ENCODE assay signal across 8 cellular contexts in genomic region chr2:237774811-237775553, GRCh38. TPM values are rescaled to one million over a fixed set of nuclear protein-coding genes. Genes with fewer than 3 reads are reported as not detected.
DNase-seq lines count a peak whose midpoint lies in the region; ATAC-seq, FAIRE-seq and TF ChIP-seq lines count a peak whose summit lies in the region.

No MANE protein-coding gene starts in this region.

- 81% methylated on average over 4 of the region's 13 CpGs for WGBS in mammary epithelial cell (ENCODE audit: low coverage, missing lambda C conversion rate)

- H3K9me3 ChIP-seq in A673 (ENCODE audit: low read depth, low read length, poor library complexity, severe bottlenecking) (no peaks in the 10 kb centered on the region), MG63 (no peaks in the 10 kb centered on the region; the same call in 1 of the 2 replicates), mammary epithelial cell (replicated peaks; ENCODE audit: insufficient read depth, low read length) (no peaks in the 10 kb centered on the region)

- H3K36me3 Mint-ChIP-seq in T-cell: peaks cover 68% of the 10 kb centered on the region

- H3K27me3 ChIP-seq in A673 (replicated peaks; ENCODE audit: insufficient read depth, low read depth, low read length, poor library complexity) (no peaks in the 10 kb centered on the region), MG63 (no peaks in the 10 kb centered on the region), mammary epithelial cell (ENCODE audit: insufficient read depth, low read length) (no peaks in the 10 kb centered on the region)

- H3K27me3 Mint-ChIP-seq in T-cell: no peaks in the 10 kb centered on the region

- in situ Hi-C loops in mammary epithelial cell (cut with MboI; ENCODE audit: low sequenced_read_pairs in 2 of 2): no loop called here

- no peaks in the 10 kb centered on the region for H3K9me3 Mint-ChIP-seq in T-cell

- no peaks in the 10 kb centered on the region for H4K20me1 ChIP-seq in mammary epithelial cell (ENCODE audit: insufficient read depth, low read length)

- TF ChIP-seq POLR2A in GM12891 (IDR thresholded peaks at IDR 0.05; ENCODE audit: low read depth, low read length): no peak

- no peak overlapping the region for H3K9ac ChIP-seq in mammary epithelial cell (ENCODE audit: insufficient read depth, low read length)

- ATAC-seq in T-cell (replicated peaks in 1 of 4) (peak; percentile 45 to 59 (median 52)), HG02852 (IDR thresholded peaks at IDR 0.05; ENCODE audit: unreplicated experiment) (no peak)

- TF ChIP-seq CTCF in A673 (conservative IDR thresholded peaks at IDR 0.05; ENCODE audit: low read depth, low read length) (peak; percentile 76), mammary epithelial cell (conservative IDR thresholded peaks at IDR 0.05 in 1 of 2, IDR thresholded peaks at IDR 0.05 in 1 of 2; ENCODE audit: extremely low read depth in 1 of 2, insufficient read depth in 1 of 2, low read depth in 1 of 2, low read length in 2 of 2) (peak; percentile 56 to 68)

- intact Hi-C loops in A673 (cut with micrococcal nuclease; ENCODE audit: unreplicated experiment) (no loop called here), mammary epithelial cell (cut with micrococcal nuclease) (loop anchor here (1.0 kb wide), 1 partner anchor 102 kb away; no protein-coding TSS in a partner anchor)

- H2AFZ ChIP-seq in mammary epithelial cell (ENCODE audit: low read depth, low read length): no peak overlapping the region

- CTCF ChIA-PET in A673 (lab: Charles Lee): interaction anchor here (0.6 to 1.7 kb wide), 3 partner anchors 102 to 492 kb away, joined by 3 to 11 read pairs (median 4); no protein-coding TSS in a partner anchor
- CTCF ChIA-PET in T-cell (lab: Charles Lee): interaction anchor here in 1 of 2 donors (0.6 kb wide), 1 partner anchor 262 kb away, joined by 7 read pairs; no protein-coding TSS in a partner anchor
- CTCF ChIA-PET in mammary epithelial cell (lab: Charles Lee; ENCODE audit: low non-redundant PET): no interaction called here

- dilution Hi-C loops in mammary epithelial cell (cut with HindIII; ENCODE audit: low sequenced_read_pairs): no loop called here

- DNase-seq in A673 (ENCODE audit: low spot score) (peak; percentile 54), GM12891 (ENCODE audit: insufficient read length, low spot score) (peak; percentile 48), MG63 (peak; percentile 23), T-cell (peak in 22 of 34 experiments; percentile 8 to 37 (median 16)), mammary epithelial cell (peak; percentile 33), kidney glomerular epithelial cell (lab: John Stamatoyannopoulos, UW) (peak; percentile 50)
- peak; percentile 9 to 26 (median 11) for DNase-seq in stimulated activated CD4-positive, alpha-beta T cell treated with anti-CD3 and anti-CD28 coated beads, TNF-alpha, amount 100 ng/mL, for 24 hours (ENCODE audit: low read depth in 3 of 3)

- H3K4me3 ChIP-seq in A673 (ENCODE audit: low read depth, low read length, poor library complexity, severe bottlenecking) (no peak overlapping the region), MG63 (no peak overlapping the region), mammary epithelial cell (replicated peaks in 1 of 3; ENCODE audit: insufficient read depth in 1 of 3, low read depth in 2 of 3, low read length in 3 of 3) (no peak overlapping the region)

- H3K27ac ChIP-seq in A673 (ENCODE audit: low read depth, low read length, poor library complexity, severe bottlenecking): no peak overlapping the region
- no peak overlapping the region for H3K27ac ChIP-seq in mammary epithelial cell (ENCODE audit: insufficient read depth, low read depth, low read length)

- peak overlapping the region in 1 of 2 donors; percentile 68 for H3K27ac Mint-ChIP-seq in T-cell

- peaks cover 21% of the 10 kb centered on the region for H3K36me3 ChIP-seq in A673 (ENCODE audit: insufficient read depth, low read length, poor library complexity, severe bottlenecking)
- H3K36me3 ChIP-seq in MG63: peaks cover 64% of the 10 kb centered on the region
- H3K36me3 ChIP-seq in mammary epithelial cell (ENCODE audit: insufficient read depth, low read length): peaks cover 21% of the 10 kb centered on the region

- POLR2A ChIA-PET in A673 (lab: Charles Lee; ENCODE audit: low non-redundant PET): no interaction called here
- POLR2A ChIA-PET in T-cell (lab: Charles Lee): no interaction called here

- peak; percentile 95 for FAIRE-seq in GM12891 (lab: Jason Lieb, UNC)

- H3K4me3 Mint-ChIP-seq in T-cell: no peak overlapping the region

- BruUV-seq in A673 (replicated peaks; lab: Mats Ljungman, UMichigan) (no TSS peak), mammary epithelial cell (replicated peaks; lab: Mats Ljungman, UMichigan) (no TSS peak)

- H3K4me1 Mint-ChIP-seq in T-cell: peaks cover 0 to 5% (median 0%) of the 10 kb centered on the region in 3 donors

- H3K4me1 ChIP-seq in A673 (ENCODE audit: insufficient read depth, low read length, poor library complexity, severe bottlenecking): no peaks in the 10 kb centered on the region
- no peaks in the 10 kb centered on the region for H3K4me1 ChIP-seq in mammary epithelial cell (ENCODE audit: insufficient read depth, low read length)

- no peaks in the 10 kb centered on the region for H3K79me2 ChIP-seq in mammary epithelial cell (ENCODE audit: insufficient read depth, low read length)

- H3K4me2 ChIP-seq in mammary epithelial cell (ENCODE audit: insufficient read depth, low read depth, low read length): no peak overlapping the region

TF ChIP-seq in GM12891, 5 proteins besides CTCF, POLR2A, EP300 and RAD21:
- TF ChIP-seq SPI1 (IDR thresholded peaks at IDR 0.05; ENCODE audit: low read depth, low read length) (no peak), POU2F2 (IDR thresholded peaks at IDR 0.05; ENCODE audit: low read depth, low read length) (0 out of 2 replicates have a peak, but pooled peaks have one; percentile 8)
TF ChIP-seq in GM12891: peak in this region for 1.

RNA-seq across cellular contexts. Expression of gene RBM44, which starts 23.6 kb away (rescaled TPM):
- total RNA-seq in A673 (2021) (0.95 and 1.4 TPM in 2 replicates), T-cell (1 to 10 TPM in 2 of 5 donors, under 1 TPM in 3; 0.53 to 2.8 (median 0.98) TPM), mammary epithelial cell (under 1 TPM; 0.14 to 0.17 TPM)
- 0.24 TPM for polyA plus RNA-seq in GM12891 (2012; ENCODE audit: low read depth, missing spikeins)
- 0.20 TPM in 1 of 2 replicates, not detected in the other for total RNA-seq in MG63 (2014; rRNA removed; shearing (Covaris generic); ENCODE audit: low replicate concordance)
- polyA plus RNA-seq in mammary epithelial cell: 0.02 TPM
- polyA minus RNA-seq in mammary epithelial cell: not detected
